ENCODE assay signal across 2 cellular contexts in the genomic region with DNA sequence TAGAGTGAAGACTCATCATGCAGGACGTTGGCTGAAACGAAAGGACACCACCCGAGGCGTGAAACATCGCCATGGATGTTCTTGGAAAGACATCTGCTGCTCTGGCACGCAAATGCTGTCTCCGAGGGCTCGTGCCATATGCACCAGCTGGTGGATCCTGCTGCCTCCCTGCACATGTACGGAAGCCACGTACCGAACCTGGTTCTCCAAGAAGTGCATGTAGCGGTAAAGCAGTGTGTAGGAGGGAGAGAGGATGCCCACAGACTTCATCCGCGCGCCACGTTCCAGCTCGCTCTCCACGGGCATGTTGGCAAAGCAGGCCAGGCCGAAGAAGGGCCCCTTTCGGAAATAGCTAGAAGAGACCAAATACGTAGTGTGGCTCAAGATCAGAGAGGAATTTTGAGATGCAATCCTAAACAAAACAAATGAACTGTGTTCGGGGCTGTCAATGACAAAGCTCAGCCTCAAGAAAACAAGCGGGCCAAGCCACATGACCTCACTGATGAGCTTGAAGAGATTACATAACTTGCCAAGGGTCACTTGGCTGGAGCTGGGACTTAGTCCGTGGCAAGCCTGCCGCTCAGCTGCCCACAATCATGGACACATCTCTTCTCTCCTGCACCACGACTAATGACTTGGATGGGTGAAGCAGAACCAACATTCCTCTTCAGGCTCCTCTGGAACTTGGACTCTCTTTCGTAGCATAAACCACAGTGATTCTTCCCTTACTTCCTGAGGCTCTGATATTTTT.
A peak's percentile ranks its signal among the peaks of the same experiment; 100 is the strongest.
TF ChIP-seq lines count a peak whose summit lies in the region.

No MANE protein-coding gene starts in this region.

TF ChIP-seq in liver, 16 proteins besides CTCF, POLR2A, EP300 and RAD21:
- TF ChIP-seq TAF1 (conservative IDR thresholded peaks at IDR 0.05) (no peak), YY1 (IDR thresholded peaks at IDR 0.05) (peak; percentile 57), HNF4G (IDR thresholded peaks at IDR 0.05) (peak; percentile 41), FOXA1 (IDR thresholded peaks at IDR 0.05) (no peak), SP1 (IDR thresholded peaks at IDR 0.05) (no peak), RXRA (IDR thresholded peaks at IDR 0.05) (peak; percentile 34 to 77), NR2F2 (IDR thresholded peaks at IDR 0.05) (no peak), GABPA (IDR thresholded peaks at IDR 0.05 in 1 of 2, conservative IDR thresholded peaks at IDR 0.05 in 1 of 2) (peak in 1 of 2 donors; percentile 44), FOXA2 (IDR thresholded peaks at IDR 0.05) (peak; percentile 68), JUND (IDR thresholded peaks at IDR 0.05) (peak in 1 of 2 donors; percentile 66), EGR1 (IDR thresholded peaks at IDR 0.05; ENCODE audit: low read depth in 2 of 2) (no peak), HNF4A (conservative IDR thresholded peaks at IDR 0.05) (peak; percentile 80 to 92)
- TF ChIP-seq, protein P1, sequence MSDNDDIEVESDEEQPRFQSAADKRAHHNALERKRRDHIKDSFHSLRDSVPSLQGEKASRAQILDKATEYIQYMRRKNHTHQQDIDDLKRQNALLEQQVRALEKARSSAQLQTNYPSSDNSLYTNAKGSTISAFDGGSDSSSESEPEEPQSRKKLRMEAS (IDR thresholded peaks at IDR 0.05): no peak
- TF ChIP-seq, protein P2, sequence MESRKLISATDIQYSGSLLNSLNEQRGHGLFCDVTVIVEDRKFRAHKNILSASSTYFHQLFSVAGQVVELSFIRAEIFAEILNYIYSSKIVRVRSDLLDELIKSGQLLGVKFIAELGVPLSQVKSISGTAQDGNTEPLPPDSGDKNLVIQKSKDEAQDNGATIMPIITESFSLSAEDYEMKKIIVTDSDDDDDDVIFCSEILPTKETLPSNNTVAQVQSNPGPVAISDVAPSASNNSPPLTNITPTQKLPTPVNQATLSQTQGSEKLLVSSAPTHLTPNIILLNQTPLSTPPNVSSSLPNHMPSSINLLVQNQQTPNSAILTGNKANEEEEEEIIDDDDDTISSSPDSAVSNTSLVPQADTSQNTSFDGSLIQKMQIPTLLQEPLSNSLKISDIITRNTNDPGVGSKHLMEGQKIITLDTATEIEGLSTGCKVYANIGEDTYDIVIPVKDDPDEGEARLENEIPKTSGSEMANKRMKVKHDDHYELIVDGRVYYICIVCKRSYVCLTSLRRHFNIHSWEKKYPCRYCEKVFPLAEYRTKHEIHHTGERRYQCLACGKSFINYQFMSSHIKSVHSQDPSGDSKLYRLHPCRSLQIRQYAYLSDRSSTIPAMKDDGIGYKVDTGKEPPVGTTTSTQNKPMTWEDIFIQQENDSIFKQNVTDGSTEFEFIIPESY (IDR thresholded peaks at IDR 0.05): no peak
- TF ChIP-seq, protein P3, sequence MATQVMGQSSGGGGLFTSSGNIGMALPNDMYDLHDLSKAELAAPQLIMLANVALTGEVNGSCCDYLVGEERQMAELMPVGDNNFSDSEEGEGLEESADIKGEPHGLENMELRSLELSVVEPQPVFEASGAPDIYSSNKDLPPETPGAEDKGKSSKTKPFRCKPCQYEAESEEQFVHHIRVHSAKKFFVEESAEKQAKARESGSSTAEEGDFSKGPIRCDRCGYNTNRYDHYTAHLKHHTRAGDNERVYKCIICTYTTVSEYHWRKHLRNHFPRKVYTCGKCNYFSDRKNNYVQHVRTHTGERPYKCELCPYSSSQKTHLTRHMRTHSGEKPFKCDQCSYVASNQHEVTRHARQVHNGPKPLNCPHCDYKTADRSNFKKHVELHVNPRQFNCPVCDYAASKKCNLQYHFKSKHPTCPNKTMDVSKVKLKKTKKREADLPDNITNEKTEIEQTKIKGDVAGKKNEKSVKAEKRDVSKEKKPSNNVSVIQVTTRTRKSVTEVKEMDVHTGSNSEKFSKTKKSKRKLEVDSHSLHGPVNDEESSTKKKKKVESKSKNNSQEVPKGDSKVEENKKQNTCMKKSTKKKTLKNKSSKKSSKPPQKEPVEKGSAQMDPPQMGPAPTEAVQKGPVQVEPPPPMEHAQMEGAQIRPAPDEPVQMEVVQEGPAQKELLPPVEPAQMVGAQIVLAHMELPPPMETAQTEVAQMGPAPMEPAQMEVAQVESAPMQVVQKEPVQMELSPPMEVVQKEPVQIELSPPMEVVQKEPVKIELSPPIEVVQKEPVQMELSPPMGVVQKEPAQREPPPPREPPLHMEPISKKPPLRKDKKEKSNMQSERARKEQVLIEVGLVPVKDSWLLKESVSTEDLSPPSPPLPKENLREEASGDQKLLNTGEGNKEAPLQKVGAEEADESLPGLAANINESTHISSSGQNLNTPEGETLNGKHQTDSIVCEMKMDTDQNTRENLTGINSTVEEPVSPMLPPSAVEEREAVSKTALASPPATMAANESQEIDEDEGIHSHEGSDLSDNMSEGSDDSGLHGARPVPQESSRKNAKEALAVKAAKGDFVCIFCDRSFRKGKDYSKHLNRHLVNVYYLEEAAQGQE (IDR thresholded peaks at IDR 0.05): no peak
- TF ChIP-seq, protein P4, sequence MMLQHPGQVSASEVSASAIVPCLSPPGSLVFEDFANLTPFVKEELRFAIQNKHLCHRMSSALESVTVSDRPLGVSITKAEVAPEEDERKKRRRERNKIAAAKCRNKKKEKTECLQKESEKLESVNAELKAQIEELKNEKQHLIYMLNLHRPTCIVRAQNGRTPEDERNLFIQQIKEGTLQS (IDR thresholded peaks at IDR 0.05): no peak

TF ChIP-seq in HepG2, 621 proteins besides CTCF, POLR2A, EP300 and RAD21:
- TF ChIP-seq ZBTB8A (CRISPR knock-in tag; IDR thresholded peaks at IDR 0.05; ENCODE audit: borderline replicate concordance, low read depth): no peak
- TF ChIP-seq, protein P5, sequence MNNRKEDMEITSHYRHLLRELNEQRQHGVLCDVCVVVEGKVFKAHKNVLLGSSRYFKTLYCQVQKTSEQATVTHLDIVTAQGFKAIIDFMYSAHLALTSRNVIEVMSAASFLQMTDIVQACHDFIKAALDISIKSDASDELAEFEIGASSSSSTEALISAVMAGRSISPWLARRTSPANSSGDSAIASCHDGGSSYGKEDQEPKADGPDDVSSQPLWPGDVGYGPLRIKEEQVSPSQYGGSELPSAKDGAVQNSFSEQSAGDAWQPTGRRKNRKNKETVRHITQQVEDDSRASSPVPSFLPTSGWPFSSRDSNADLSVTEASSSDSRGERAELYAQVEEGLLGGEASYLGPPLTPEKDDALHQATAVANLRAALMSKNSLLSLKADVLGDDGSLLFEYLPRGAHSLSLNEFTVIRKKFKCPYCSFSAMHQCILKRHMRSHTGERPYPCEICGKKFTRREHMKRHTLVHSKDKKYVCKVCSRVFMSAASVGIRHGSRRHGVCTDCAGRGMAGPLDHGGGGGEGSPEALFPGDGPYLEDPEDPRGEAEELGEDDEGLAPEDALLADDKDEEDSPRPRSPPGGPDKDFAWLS (CRISPR knock-in tag; IDR thresholded peaks at IDR 0.05; ENCODE audit: borderline replicate concordance): no peak
